1 cellular context compared by ENCODE assay signal in genomic region chr19:46426506-46427162, GRCh38.
TF ChIP-seq lines count a peak whose summit lies in the region.

No MANE protein-coding gene starts in this region.

TF ChIP-seq in IMR-90, 13 proteins besides CTCF, POLR2A, EP300 and RAD21:
- TF ChIP-seq MAZ (IDR thresholded peaks at IDR 0.05; ENCODE audit: borderline replicate concordance, low read depth, low read length) (no peak), NFE2L2 (IDR thresholded peaks at IDR 0.05; ENCODE audit: low read depth, low read length) (no peak)
